In the genomic region with DNA sequence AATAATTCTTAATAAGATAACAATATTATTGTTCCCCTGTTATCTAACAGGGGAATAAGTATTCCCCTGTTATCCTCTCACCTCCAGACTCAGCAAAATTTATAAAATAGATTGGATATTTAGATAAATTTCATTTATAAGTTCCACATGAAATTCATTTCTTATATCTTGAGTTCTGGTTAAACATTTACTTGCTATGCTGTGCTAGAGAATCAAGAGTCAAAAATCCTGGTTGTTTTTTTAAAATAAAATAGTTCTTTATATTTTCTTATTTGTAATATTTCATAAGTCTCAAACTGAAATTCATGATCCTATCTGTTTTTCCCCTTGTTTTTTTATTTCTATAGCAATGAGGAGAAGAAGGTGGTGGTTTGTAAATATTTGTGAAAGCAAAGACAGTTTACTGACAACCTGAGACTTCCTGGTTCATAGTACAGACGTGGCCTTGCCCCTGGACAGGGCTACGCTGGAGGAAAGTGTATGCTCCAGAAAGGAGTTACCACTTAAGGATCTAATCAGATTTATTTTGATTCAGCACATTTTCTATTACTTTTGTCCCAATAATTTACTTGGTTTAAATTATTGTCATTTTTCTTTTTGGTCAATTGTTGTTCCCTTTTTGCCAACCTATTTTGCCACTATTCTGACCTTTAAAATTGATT, we compare ENCODE assay signal across 26 cellular contexts. TPM values are rescaled to one million over a fixed set of nuclear protein-coding genes. Genes with fewer than 3 reads are reported as not detected.
A peak's percentile ranks its signal among the peaks of the same experiment; 100 is the strongest.
DNase-seq lines count a peak whose midpoint lies in the region; ATAC-seq and TF ChIP-seq lines count a peak whose summit lies in the region.
"Had no signal": no experiment of that assay in that cellular context is flagged by ENCODE, and none has a peak within 500 bp of the region (broad histone marks: within the 10 kb centered on the region; RNA-seq: fewer than 3 reads in every experiment).

No MANE protein-coding gene starts in this region.

- WGBS in mammary epithelial cell (ENCODE audit: low coverage, missing lambda C conversion rate) = 98% methylated on average over 2 of the region's 2 CpGs

- ATAC-seq in mucosa of descending colon = peak; percentile 99
- no peak for ATAC-seq in GM19324 (IDR thresholded peaks at IDR 0.05; ENCODE audit: low FRiP score, unreplicated experiment)
- ATAC-seq in HG02588 (IDR thresholded peaks at IDR 0.05; ENCODE audit: unreplicated experiment) = no peak

- dilution Hi-C loops in mammary epithelial cell (cut with HindIII; ENCODE audit: low sequenced_read_pairs) = no loop called here

- no peaks in the 10 kb centered on the region for H3K27me3 ChIP-seq in mammary epithelial cell (ENCODE audit: insufficient read depth, low read length)
- H3K27me3 ChIP-seq: adrenal gland, dorsolateral prefrontal cortex, thyroid gland had no signal

- H4K20me1 ChIP-seq in mammary epithelial cell (ENCODE audit: insufficient read depth, low read length) = no peaks in the 10 kb centered on the region

- intact Hi-C loops in mucosa of descending colon (cut with DNase I, micrococcal nuclease) (no loop called here), mammary epithelial cell (cut with micrococcal nuclease) (no loop called here)

- peaks cover 1% of the 10 kb centered on the region for H3K36me3 Mint-ChIP-seq in chondrocyte (ENCODE audit: low read depth)
- H3K36me3 Mint-ChIP-seq: CD4-positive, CD25-positive, alpha-beta regulatory T cell had no signal

- H3K4me3 ChIP-seq in mucosa of descending colon (no peak overlapping the region), mammary epithelial cell (replicated peaks in 1 of 3; ENCODE audit: insufficient read depth in 1 of 3, low read depth in 2 of 3, low read length in 3 of 3) (no peak overlapping the region)
- H3K4me3 ChIP-seq: adrenal gland, cardiac muscle cell, thyroid gland had no signal

- no peak overlapping the region for H3K4me2 ChIP-seq in mammary epithelial cell (ENCODE audit: insufficient read depth, low read depth, low read length)

- H3K9me3 ChIP-seq in mucosa of descending colon = no peaks in the 10 kb centered on the region
- no peaks in the 10 kb centered on the region for H3K9me3 ChIP-seq in mammary epithelial cell (replicated peaks; ENCODE audit: insufficient read depth, low read length)
- H3K9me3 ChIP-seq: adrenal gland, thyroid gland had no signal

- peaks cover 7% of the 10 kb centered on the region for H3K4me1 ChIP-seq in mucosa of descending colon (ENCODE audit: low read depth)
- no peaks in the 10 kb centered on the region for H3K4me1 ChIP-seq in mammary epithelial cell (ENCODE audit: insufficient read depth, low read length)
- H3K4me1 ChIP-seq: adrenal gland, thyroid gland had no signal

- BruUV-seq in mammary epithelial cell (replicated peaks; lab: Mats Ljungman, UMichigan) = no TSS peak

- in situ Hi-C loops in ACHN (cut with HindIII; ENCODE audit: low pct_ligation_motif_present, low pct_unique_long_range_greater_than_20kb, low sequenced_read_pairs) = no loop called here
- in situ Hi-C loops in mammary epithelial cell (cut with MboI; ENCODE audit: low sequenced_read_pairs in 2 of 2) = no loop called here

- H2AFZ ChIP-seq in mammary epithelial cell (ENCODE audit: low read depth, low read length) = no peak overlapping the region

- H3K36me3 ChIP-seq in mucosa of descending colon (ENCODE audit: low read depth) (no peaks in the 10 kb centered on the region), mammary epithelial cell (ENCODE audit: insufficient read depth, low read length) (no peaks in the 10 kb centered on the region)
- H3K36me3 ChIP-seq: adrenal gland, cardiac muscle cell, thyroid gland had no signal

- no peaks in the 10 kb centered on the region for H3K27me3 Mint-ChIP-seq in chondrocyte (ENCODE audit: low read depth)

- no peaks in the 10 kb centered on the region for H3K79me2 ChIP-seq in mammary epithelial cell (ENCODE audit: insufficient read depth, low read length)

- peak; percentile 24 for DNase-seq in ACHN
- peak; percentile 85 for DNase-seq in NCI-H2029 (lab: John Stamatoyannopoulos, UW)
- no peak for DNase-seq in chondrocyte (ENCODE audit: low spot score)
- DNase-seq in mucosa of descending colon = peak; percentile 55 to 70 (median 65)
- DNase-seq in mammary epithelial cell = no peak
- no peak for DNase-seq in NCI-H1092 (lab: John Stamatoyannopoulos, UW)
- DNase-seq: activated CD4-positive, alpha-beta T cell treated with anti-CD3 and anti-CD28 coated beads, Interleukin-2, amount 50 U/mL, for 1 hour; activated CD8-positive, alpha-beta memory T cell treated with anti-CD3 and anti-CD28 coated beads, Interleukin-2, amount 50 U/mL, for 4 hours; activated effector memory CD4-positive, alpha-beta T cell treated with anti-CD3 and anti-CD28 coated beads, Interleukin-2, amount 50 U/mL, for 16 hours; adrenal gland; CD4-positive, CD25-positive, alpha-beta regulatory T cell; DMS79 treated with DMSO at 0.1 percent for 48 hours; dorsolateral prefrontal cortex; GOT3; hypothalamus; KBM-7; NCI-H187 treated with DMSO at 0.1 percent for 48 hours; NCI-H446 treated with DMSO at 0.1 percent for 48 hours; nephron progenitor cell; posterior cingulate gyrus; Right ventricle myocardium superior; stimulated activated naive CD4-positive, alpha-beta T cell treated with Interleukin-2 at 50 U/mL for 16 hours; thyroid gland had no signal

- no peak overlapping the region for H3K4me3 Mint-ChIP-seq in chondrocyte (ENCODE audit: unreplicated experiment)
- H3K4me3 Mint-ChIP-seq: CD4-positive, CD25-positive, alpha-beta regulatory T cell; nephron progenitor cell had no signal

- no peak overlapping the region for H3K27ac ChIP-seq in mammary epithelial cell (ENCODE audit: insufficient read depth, low read depth, low read length)
- H3K27ac ChIP-seq: adrenal gland, cardiac muscle cell, thyroid gland had no signal

- H3K4me1 Mint-ChIP-seq in chondrocyte (ENCODE audit: low read depth) = peaks cover 18% of the 10 kb centered on the region
- H3K4me1 Mint-ChIP-seq: CD4-positive, CD25-positive, alpha-beta regulatory T cell; nephron progenitor cell had no signal

- no peak overlapping the region for H3K9ac ChIP-seq in mammary epithelial cell (ENCODE audit: insufficient read depth, low read length)

- peak overlapping the region; percentile 90 for H3K27ac Mint-ChIP-seq in chondrocyte (ENCODE audit: unreplicated experiment)
- H3K27ac Mint-ChIP-seq: CD4-positive, CD25-positive, alpha-beta regulatory T cell; nephron progenitor cell had no signal

- CTCF ChIA-PET in mammary epithelial cell (lab: Charles Lee; ENCODE audit: low non-redundant PET) = no interaction called here

- no peak for TF ChIP-seq CTCF in chondrocyte (IDR thresholded peaks at IDR 0.05)
- no peak for TF ChIP-seq CTCF in mucosa of descending colon (IDR thresholded peaks at IDR 0.05)
- TF ChIP-seq CTCF in mammary epithelial cell (conservative IDR thresholded peaks at IDR 0.05 in 1 of 2, IDR thresholded peaks at IDR 0.05 in 1 of 2; ENCODE audit: extremely low read depth in 1 of 2, insufficient read depth in 1 of 2, low read depth in 1 of 2, low read length in 2 of 2) = no peak

- H3K9me3 Mint-ChIP-seq in chondrocyte (ENCODE audit: low read depth) = peaks cover 4% of the 10 kb centered on the region

RNA-seq across cellular contexts. Expression of a gene that starts 37.8 kb away (rescaled TPM):
- total RNA-seq in chondrocyte (256 to 322 TPM (median 257 TPM) in 3 replicates), mucosa of descending colon (100 to 1,000 TPM; 131 to 245 (median 136) TPM), mammary epithelial cell (100 to 1,000 TPM in 1 of 2 donors, 10 to 100 TPM in 1; 65.4 to 171 TPM)
- 16.0 TPM for polyA plus RNA-seq in mammary epithelial cell
- 17.5 TPM for polyA minus RNA-seq in mammary epithelial cell
- total RNA-seq: CD4-positive, CD25-positive, alpha-beta regulatory T cell had no signal

Comparison
In these comparisons a context has a peak if more than half of its experiments do, and no peak if none do; other contexts are left out.
1. DNase-seq: peak in ACHN (single experiment), NCI-H2029 (single experiment) and mucosa of descending colon (3 of 3); none in chondrocyte (single experiment), mammary epithelial cell (single experiment) and NCI-H1092 (single experiment).